Comparison of ENCODE assay signal across 8 cellular contexts in the genomic region with DNA sequence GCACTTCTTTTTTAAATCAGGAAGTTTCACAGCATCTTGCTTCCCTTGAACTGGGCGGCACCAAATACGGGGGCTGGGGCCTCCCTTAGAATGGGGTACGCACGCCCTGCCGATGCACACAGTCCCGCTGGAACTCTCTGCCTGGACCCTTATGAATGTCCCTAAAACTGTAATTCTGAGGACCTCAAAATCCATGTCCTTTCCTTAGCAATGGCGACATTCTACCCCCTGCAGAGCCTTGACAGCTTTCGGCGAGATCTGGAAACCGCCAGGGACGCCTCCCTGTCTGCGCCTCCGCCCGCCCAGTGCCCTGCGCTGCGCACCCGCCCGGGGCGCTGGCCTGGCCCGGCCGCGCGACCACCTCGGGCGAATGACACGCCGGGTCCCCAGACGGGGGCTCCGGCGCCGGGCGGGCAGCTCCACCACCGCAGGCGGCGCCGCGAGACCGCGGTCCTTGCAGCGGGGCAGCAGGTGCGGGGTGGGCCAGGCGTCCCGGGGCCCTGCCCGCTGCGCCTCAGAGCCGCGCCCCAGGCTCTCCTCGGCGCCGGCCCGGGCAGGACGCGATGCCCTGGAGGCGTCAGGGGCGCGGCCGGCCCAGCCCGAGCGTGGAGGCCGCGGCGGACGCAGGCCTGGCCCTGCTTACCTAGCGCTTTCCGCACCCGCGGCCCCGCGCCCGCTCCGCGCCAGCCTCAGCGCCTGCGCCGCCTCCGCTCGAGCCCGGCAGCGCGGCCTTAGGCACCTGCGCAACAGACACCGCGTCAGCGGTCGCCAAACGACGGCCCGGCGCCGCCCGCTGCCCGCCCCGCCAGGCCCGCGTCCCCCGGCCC. TPM values are rescaled to one million over a fixed set of nuclear protein-coding genes. Genes with fewer than 3 reads are reported as not detected.
A peak's percentile ranks its signal among the peaks of the same experiment; 100 is the strongest.
DNase-seq lines count a peak whose midpoint lies in the region; ATAC-seq and TF ChIP-seq lines count a peak whose summit lies in the region.

No MANE protein-coding gene starts in this region.

- peak overlapping the region; percentile 30; the same call in 1 of the 2 replicates for H3K27ac ChIP-seq in KMS-11

- peaks cover 24% of the 10 kb centered on the region for H3K4me1 ChIP-seq in KMS-11 (ENCODE audit: low read depth, poor library complexity, severe bottlenecking)

- H3K36me3 ChIP-seq in KMS-11 (ENCODE audit: insufficient read depth), result no peaks in the 10 kb centered on the region

- H3K9ac ChIP-seq in KMS-11, result peak overlapping the region; percentile 24; the same call in 1 of the 2 replicates

- peaks cover 21% of the 10 kb centered on the region; the same call in 1 of the 2 replicates for H3K79me2 ChIP-seq in KMS-11 (ENCODE audit: insufficient read depth, low read depth)

- TF ChIP-seq CTCF in GM12874 (IDR thresholded peaks at IDR 0.05; ENCODE audit: insufficient read depth, low read depth, low read length) (0 out of 2 replicates have a peak, but pooled peaks have one; percentile 6), KMS-11 (conservative IDR thresholded peaks at IDR 0.05; ENCODE audit: low read depth, low read length) (no peak)

- 0 out of 2 replicates have a peak overlapping the region, but pooled peaks have one; percentile 24 for H2AFZ ChIP-seq in KMS-11 (ENCODE audit: low read depth)

- no peak overlapping the region for H3K4me3 ChIP-seq in KMS-11 (IDR thresholded peaks at IDR 0.05; ENCODE audit: insufficient read depth, low read depth, low read length)

- ATAC-seq in GM21786 (IDR thresholded peaks at IDR 0.05; ENCODE audit: unreplicated experiment), result peak; percentile 46

- DNase-seq in activated CD4-positive, CD25-positive, alpha-beta regulatory T cell treated with anti-CD3 and anti-CD28 coated beads, Interleukin-2, amount 50 U/mL, for 72 hours, result peak; percentile 77
- DNase-seq in dermis blood vessel endothelial cell (peak; percentile 78), lung microvascular endothelial cell (ENCODE audit: low read depth in 2 of 2) (peak; percentile 75 to 83), DMS153 treated with DMSO at 0.1 percent for 48 hours (lab: John Stamatoyannopoulos, UW; ENCODE audit: unreplicated experiment) (no peak)
- peak; percentile 40 for DNase-seq in stimulated activated CD8-positive, alpha-beta memory T cell treated with anti-CD3 and anti-CD28 coated beads, Interleukin-12 subunit alpha, Interleukin-12 subunit beta, amount 100 ng/mL, for 24 hours (ENCODE audit: extremely low read depth)

- peak overlapping the region; percentile 80 for H3K4me2 ChIP-seq in KMS-11

- no peaks in the 10 kb centered on the region for H3K27me3 ChIP-seq in KMS-11 (ENCODE audit: insufficient read depth, low read depth)

- no peaks in the 10 kb centered on the region for H4K20me1 ChIP-seq in KMS-11 (ENCODE audit: insufficient read depth)

RNA-seq across cellular contexts. Expression of a gene that starts 0.5 kb away (rescaled TPM):
- 76.5 and 89.2 TPM in 2 replicates for total RNA-seq in dermis blood vessel endothelial cell
- total RNA-seq in lung microvascular endothelial cell, result 58.2 and 71.8 TPM in 2 replicates

RNA-seq across cellular contexts. Expression of a gene that starts 0.9 kb away (rescaled TPM):
- 79.7 and 82.4 TPM in 2 replicates for total RNA-seq in dermis blood vessel endothelial cell
- 74.3 and 81.7 TPM in 2 replicates for total RNA-seq in lung microvascular endothelial cell

RNA-seq across cellular contexts. Expression of a gene that starts 32.6 kb away (rescaled TPM):
- total RNA-seq in dermis blood vessel endothelial cell (not detected in 2 replicates), lung microvascular endothelial cell (not detected in 2 replicates)

RNA-seq across cellular contexts. Expression of a gene that starts 43.3 kb away (rescaled TPM):
- 91.8 and 110 TPM in 2 replicates for total RNA-seq in dermis blood vessel endothelial cell
- 56.7 and 57.3 TPM in 2 replicates for total RNA-seq in lung microvascular endothelial cell

RNA-seq across cellular contexts. Expression of a gene that starts 43.7 kb away (rescaled TPM):
- total RNA-seq in dermis blood vessel endothelial cell, result 57.6 and 82.2 TPM in 2 replicates
- total RNA-seq in lung microvascular endothelial cell, result 32.7 and 49.8 TPM in 2 replicates
